12 cellular contexts compared by ENCODE assay signal in the genomic region with DNA sequence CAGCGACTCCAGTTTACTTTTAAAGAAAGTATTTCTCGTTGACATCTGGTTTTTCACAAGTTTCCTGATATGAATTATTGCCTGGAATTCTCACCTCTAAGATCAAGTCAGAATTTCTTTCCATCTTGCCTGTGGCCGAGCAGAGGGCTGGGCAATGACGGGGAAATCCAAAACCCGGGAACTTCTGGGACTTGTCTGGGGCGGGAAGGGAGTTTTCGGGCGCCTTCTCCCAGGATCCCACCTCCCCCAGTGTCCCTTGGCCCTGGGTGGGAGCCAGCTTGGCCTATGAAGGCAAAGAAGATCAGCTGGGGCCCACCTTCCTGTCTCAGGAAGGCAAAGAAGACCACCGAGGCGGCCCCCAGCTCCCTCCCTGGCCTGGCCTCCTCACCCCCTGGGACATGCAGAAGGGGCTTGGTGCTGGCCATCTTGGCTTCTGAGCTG. TPM values are rescaled to one million over a fixed set of nuclear protein-coding genes. Genes with fewer than 3 reads are reported as not detected.
A peak's percentile ranks its signal among the peaks of the same experiment; 100 is the strongest.
DNase-seq lines count a peak whose midpoint lies in the region; ATAC-seq, FAIRE-seq and TF ChIP-seq lines count a peak whose summit lies in the region.
"Had no signal": no experiment of that assay in that cellular context is flagged by ENCODE, and none has a peak within 500 bp of the region (broad histone marks: within the 10 kb centered on the region; RNA-seq: fewer than 3 reads in every experiment).

No MANE protein-coding gene starts in this region.

- no peak overlapping the region for H2BK15ac ChIP-seq in mesenchymal stem cell (ENCODE audit: low read depth, poor library complexity, severe bottlenecking)

- no peak overlapping the region for H3K23ac ChIP-seq in mesenchymal stem cell (ENCODE audit: low read length in 2 of 2)

- TF ChIP-seq POLR2A in HCT116 (IDR thresholded peaks at IDR 0.05; ENCODE audit: borderline replicate concordance, extremely low read depth, insufficient read depth, insufficient read length) (no peak), breast epithelium (IDR thresholded peaks at IDR 0.05) (no peak)

- TF ChIP-seq RAD21 in HCT116 (IDR thresholded peaks at IDR 0.05; ENCODE audit: low read depth), result no peak

- H3K4me1 ChIP-seq in HCT116 (ENCODE audit: control insufficient read depth in 1 of 2, insufficient read depth in 2 of 2, low read length in 2 of 2) (peaks cover 23 to 37% of the 10 kb centered on the region in 2 experiments), breast epithelium (peaks cover 5 to 15% of the 10 kb centered on the region in 2 donors), mesenchymal stem cell (ENCODE audit: control insufficient read depth, insufficient read depth, low read depth, low read length) (peaks cover 41% of the 10 kb centered on the region), stomach smooth muscle (ENCODE audit: control insufficient read depth, insufficient read depth, low read length) (peaks cover 30% of the 10 kb centered on the region), MM.1S (ENCODE audit: low read length) (no peaks in the 10 kb centered on the region), small intestine (ENCODE audit: control insufficient read depth in 2 of 2, insufficient read depth in 1 of 2, low read depth in 1 of 2, low read length in 1 of 2) (no peaks in the 10 kb centered on the region)

- no peak overlapping the region for H2BK120ac ChIP-seq in mesenchymal stem cell (ENCODE audit: low read depth, low read length)

- TF ChIP-seq CTCF in HCT116 (IDR thresholded peaks at IDR 0.05 in 2 of 3, conservative IDR thresholded peaks at IDR 0.05 in 1 of 3; ENCODE audit: borderline replicate concordance in 1 of 3, insufficient read depth in 1 of 3, low read depth in 2 of 3, low read length in 2 of 3), result no peak
- TF ChIP-seq CTCF in breast epithelium (IDR thresholded peaks at IDR 0.05), result no peak
- TF ChIP-seq CTCF in progenitor cell of endocrine pancreas (IDR thresholded peaks at IDR 0.05; ENCODE audit: unreplicated experiment), result no peak
- no peak for TF ChIP-seq CTCF in MM.1S (IDR thresholded peaks at IDR 0.05; ENCODE audit: low read length)

- H3K4me2 ChIP-seq in HCT116 (ENCODE audit: low read length) (peak overlapping the region; percentile 80), mesenchymal stem cell (ENCODE audit: low read length, poor library complexity, severe bottlenecking) (no peak overlapping the region), MM.1S (ENCODE audit: low read depth, low read length) (no peak overlapping the region)

- no peak overlapping the region for H2AFZ ChIP-seq in HCT116 (ENCODE audit: low read depth, low read length, poor library complexity, severe bottlenecking)
- H2AFZ ChIP-seq in mesenchymal stem cell (ENCODE audit: low read depth, low read length), result no peak overlapping the region
- no peak overlapping the region for H2AFZ ChIP-seq in MM.1S (ENCODE audit: low read length)

- peak overlapping the region in 1 of 2 experiments; percentile 32; a peak in 1 of 4 replicates for H3K4me3 ChIP-seq in HCT116 (replicated peaks in 1 of 2; ENCODE audit: low read depth in 1 of 2, low read length in 2 of 2)
- no peak overlapping the region for H3K4me3 ChIP-seq in breast epithelium
- peak overlapping the region in 1 of 2 experiments; percentile 65 for H3K4me3 ChIP-seq in mesenchymal stem cell (ENCODE audit: insufficient read depth in 1 of 2, low read depth in 1 of 2, low read length in 2 of 2)
- no peak overlapping the region for H3K4me3 ChIP-seq in stomach smooth muscle (ENCODE audit: low read length in 2 of 2)
- H3K4me3 ChIP-seq in MM.1S (ENCODE audit: low read length), result no peak overlapping the region
- H3K4me3 ChIP-seq in small intestine (ENCODE audit: low read depth in 1 of 2, low read length in 2 of 2), result no peak overlapping the region

- H3K36me3 ChIP-seq in HCT116 (ENCODE audit: control insufficient read depth in 1 of 2, insufficient read depth in 2 of 2, low read length in 2 of 2) (no peaks in the 10 kb centered on the region), breast epithelium (no peaks in the 10 kb centered on the region), mesenchymal stem cell (ENCODE audit: control insufficient read depth in 1 of 2, insufficient read depth in 2 of 2, low read depth in 1 of 2, low read length in 2 of 2) (no peaks in the 10 kb centered on the region), stomach smooth muscle (ENCODE audit: control insufficient read depth in 2 of 2, insufficient read depth in 2 of 2, low read length in 2 of 2) (no peaks in the 10 kb centered on the region), MM.1S (replicated peaks; ENCODE audit: insufficient read depth, low read length) (no peaks in the 10 kb centered on the region), small intestine (ENCODE audit: control insufficient read depth in 2 of 2, insufficient read depth in 2 of 2, low read length in 2 of 2) (no peaks in the 10 kb centered on the region)
- H3K36me3 ChIP-seq: neutrophil had no signal

- H4K8ac ChIP-seq in mesenchymal stem cell (ENCODE audit: low read length), result peak overlapping the region; percentile 31

- H3K9me2 ChIP-seq in HCT116 (ENCODE audit: insufficient read depth), result no peaks in the 10 kb centered on the region
- H3K9me2 ChIP-seq in MM.1S (replicated peaks; ENCODE audit: insufficient read depth, low read length), result no peaks in the 10 kb centered on the region

- POLR2A ChIA-PET in HCT116 (lab: Charles Lee), result interaction anchor here (3.0 kb wide), 1 partner anchor 11 kb away, joined by 10 read pairs; no protein-coding TSS in a partner anchor

- DNase-seq in HCT116 (ENCODE audit: low read depth, low spot score) (no peak), breast epithelium (ENCODE audit: low spot score in 2 of 2) (no peak), mesenchymal stem cell (no peak), progenitor cell of endocrine pancreas (ENCODE audit: low spot score, unreplicated experiment) (no peak), MM.1S (no peak), small intestine (no peak)
- no peak for DNase-seq in activated CD4-positive, alpha-beta T cell treated with anti-CD3 and anti-CD28 coated beads for 48 hours
- DNase-seq: activated CD4-positive, CD25-positive, alpha-beta regulatory T cell treated with anti-CD3 and anti-CD28 coated beads, Interleukin-2, amount 50 U/mL, for 72 hours; activated T-cell treated with anti-CD3 and anti-CD28 coated beads for 4 hours had no signal

- H3K4me1 Mint-ChIP-seq in progenitor cell of endocrine pancreas (ENCODE audit: low read depth), result peaks cover 3% of the 10 kb centered on the region

- H3K9me3 Mint-ChIP-seq in progenitor cell of endocrine pancreas (ENCODE audit: low read depth), result no peaks in the 10 kb centered on the region

- peaks cover 7% of the 10 kb centered on the region for H3K27me3 Mint-ChIP-seq in progenitor cell of endocrine pancreas

- ATAC-seq in HCT116, result no peak

- intact Hi-C loops in HCT116 (cut with micrococcal nuclease) (no loop called here), breast epithelium (cut with DNase I; ENCODE audit: low total_unique reads) (no loop called here)

- H3K27ac ChIP-seq in HCT116 (ENCODE audit: low read depth, low read length), result peak overlapping the region; percentile 62; the same call in 1 of the 2 replicates
- peak overlapping the region; percentile 64 to 69 for H3K27ac ChIP-seq in breast epithelium
- peak overlapping the region; percentile 80 for H3K27ac ChIP-seq in mesenchymal stem cell (ENCODE audit: low read length, poor library complexity, severe bottlenecking)
- H3K27ac ChIP-seq in stomach smooth muscle (ENCODE audit: low read length), result peak overlapping the region; percentile 49
- H3K27ac ChIP-seq in MM.1S (ENCODE audit: low read length), result no peak overlapping the region
- H3K27ac ChIP-seq in small intestine (ENCODE audit: low read depth in 1 of 2, low read length in 1 of 2), result no peak overlapping the region
- H3K27ac ChIP-seq: neutrophil had no signal

- no peak overlapping the region for H3K14ac ChIP-seq in mesenchymal stem cell (ENCODE audit: low read length in 2 of 2)

- H3K79me2 ChIP-seq in HCT116 (ENCODE audit: insufficient read depth, low read length) (no peaks in the 10 kb centered on the region), MM.1S (ENCODE audit: low read length) (no peaks in the 10 kb centered on the region)

- H3K9ac ChIP-seq in HCT116 (ENCODE audit: low read length), result peak overlapping the region; percentile 47; the same call in 1 of the 2 replicates
- H3K9ac ChIP-seq in mesenchymal stem cell (ENCODE audit: low read length), result peak overlapping the region; percentile 72
- peak overlapping the region in 1 of 2 donors; percentile 17 for H3K9ac ChIP-seq in stomach smooth muscle (ENCODE audit: low read length in 2 of 2)
- H3K9ac ChIP-seq in MM.1S (ENCODE audit: low read length), result no peak overlapping the region

- BruUV-seq in HCT116 (replicated peaks; lab: Mats Ljungman, UMichigan), result no TSS peak

- H4K91ac ChIP-seq in mesenchymal stem cell (ENCODE audit: low read length), result peak overlapping the region; percentile 22

- no peak overlapping the region for H2BK5ac ChIP-seq in mesenchymal stem cell (ENCODE audit: low read depth, low read length, poor library complexity, severe bottlenecking)

- H3K9me3 ChIP-seq in HCT116 (ENCODE audit: control insufficient read depth in 1 of 2, insufficient read depth in 1 of 2, low read depth in 1 of 2, low read length in 2 of 2), result no peaks in the 10 kb centered on the region
- no peaks in the 10 kb centered on the region for H3K9me3 ChIP-seq in breast epithelium
- H3K9me3 ChIP-seq in mesenchymal stem cell (ENCODE audit: control insufficient read depth, low read length), result no peaks in the 10 kb centered on the region
- no peaks in the 10 kb centered on the region for H3K9me3 ChIP-seq in stomach smooth muscle (ENCODE audit: control insufficient read depth in 2 of 2, low read length in 2 of 2)
- H3K9me3 ChIP-seq in MM.1S (replicated peaks; ENCODE audit: insufficient read depth, low read length), result no peaks in the 10 kb centered on the region
- no peaks in the 10 kb centered on the region for H3K9me3 ChIP-seq in small intestine (ENCODE audit: control insufficient read depth, low read depth)
- H3K9me3 ChIP-seq: neutrophil had no signal

- RAD21 ChIA-PET in HCT116 (lab: Charles Lee; ENCODE audit: low non-redundant PET in 1 of 2, low total read pairs in 2 of 2, uncharacterized antibody in 2 of 2, unreplicated experiment in 2 of 2), result no interaction called here

- peaks cover 4% of the 10 kb centered on the region for H3K79me1 ChIP-seq in mesenchymal stem cell (replicated peaks; ENCODE audit: low read length, poor library complexity, severe bottlenecking)

- no peaks in the 10 kb centered on the region for H3K36me3 Mint-ChIP-seq in progenitor cell of endocrine pancreas (ENCODE audit: insufficient read depth)

- H2AK5ac ChIP-seq in mesenchymal stem cell (ENCODE audit: low read length, severe bottlenecking), result peak overlapping the region; percentile 71

- no peak for FAIRE-seq in small intestine (lab: Jason Lieb, UNC)

- H3K18ac ChIP-seq in mesenchymal stem cell (ENCODE audit: low read depth in 1 of 2, low read length in 2 of 2), result peak overlapping the region in 1 of 2 experiments; percentile 25

- CTCF ChIA-PET in HCT116 (lab: Charles Lee), result interaction anchor here (2.0 to 2.5 kb wide), 2 partner anchors 14 to 16 kb away, joined by 12 to 17 read pairs; a partner anchor contains a TSS

- no peak overlapping the region for H3K4me3 Mint-ChIP-seq in progenitor cell of endocrine pancreas (ENCODE audit: low read depth)

- H3K4ac ChIP-seq in mesenchymal stem cell (ENCODE audit: low read depth in 1 of 2, low read length in 2 of 2), result peak overlapping the region in 1 of 2 experiments; percentile 18

- H3K27me3 ChIP-seq in HCT116 (ENCODE audit: insufficient read depth, low read length), result no peaks in the 10 kb centered on the region
- H3K27me3 ChIP-seq in breast epithelium, result peaks cover 0 to 4% of the 10 kb centered on the region in 2 donors
- no peaks in the 10 kb centered on the region for H3K27me3 ChIP-seq in mesenchymal stem cell (ENCODE audit: control insufficient read depth in 1 of 2, insufficient read depth in 1 of 2, low read length in 2 of 2)
- H3K27me3 ChIP-seq in stomach smooth muscle (ENCODE audit: control insufficient read depth in 1 of 2, insufficient read depth in 2 of 2, low read length in 2 of 2), result no peaks in the 10 kb centered on the region
- peaks cover 96% of the 10 kb centered on the region for H3K27me3 ChIP-seq in MM.1S (replicated peaks; ENCODE audit: insufficient read depth, low read length)
- H3K27me3 ChIP-seq in small intestine (ENCODE audit: control insufficient read depth in 2 of 2, insufficient read depth in 2 of 2, low read length in 2 of 2), result no peaks in the 10 kb centered on the region

- H3F3A ChIP-seq in MM.1S (ENCODE audit: insufficient read depth, low read length), result no peaks in the 10 kb centered on the region

- H3K27ac Mint-ChIP-seq in progenitor cell of endocrine pancreas, result no peak overlapping the region

- H4K20me1 ChIP-seq in HCT116 (ENCODE audit: insufficient read depth) (no peaks in the 10 kb centered on the region), MM.1S (ENCODE audit: insufficient read depth, low read length) (no peaks in the 10 kb centered on the region)

- H2BK12ac ChIP-seq in mesenchymal stem cell (ENCODE audit: low read length in 2 of 2), result peak overlapping the region in 1 of 2 experiments; percentile 23

- 82% methylated on average over 10 of the region's 10 CpGs for WGBS in mesenchymal stem cell
- WGBS in small intestine, 3 donors, result 71 to 79% (median 71%) methylated on average over 10 of the region's 10 CpGs

RNA-seq across cellular contexts. Expression of a gene that starts 15.5 kb away (rescaled TPM):
- total RNA-seq in HCT116 (2021; ENCODE audit: unreplicated experiment), result 0.37 TPM
- 0.10 and 0.14 TPM in 2 replicates for polyA plus RNA-seq in HCT116 (2012)
- total RNA-seq in breast epithelium, result 1 to 10 TPM in 1 of 3 donors, under 1 TPM in 2; 0.66 to 1.3 (median 0.80) TPM
- polyA plus RNA-seq in mesenchymal stem cell (2013, experiment 1 of 2), result 0.80 TPM
- 0.64 TPM for polyA plus RNA-seq in mesenchymal stem cell (2013, experiment 2 of 2)
- 2.2 and 2.9 TPM in 2 replicates for total RNA-seq in progenitor cell of endocrine pancreas
- polyA plus RNA-seq in small intestine, result 1 to 10 TPM in 1 of 3 donors, under 1 TPM in 1, not detected in 1; 0.63 to 2.2 TPM
- total RNA-seq: G401 had no signal

Comparison
In these comparisons a context has a peak if more than half of its experiments do, and no peak if none do; other contexts are left out.
1. H3K27ac ChIP-seq: peak in HCT116 (single experiment), breast epithelium (2 of 2), mesenchymal stem cell (single experiment) and stomach smooth muscle (single experiment); none in MM.1S (single experiment) and small intestine (0 of 2).